ENCODE assay signal across 13 cellular contexts in the genomic region with DNA sequence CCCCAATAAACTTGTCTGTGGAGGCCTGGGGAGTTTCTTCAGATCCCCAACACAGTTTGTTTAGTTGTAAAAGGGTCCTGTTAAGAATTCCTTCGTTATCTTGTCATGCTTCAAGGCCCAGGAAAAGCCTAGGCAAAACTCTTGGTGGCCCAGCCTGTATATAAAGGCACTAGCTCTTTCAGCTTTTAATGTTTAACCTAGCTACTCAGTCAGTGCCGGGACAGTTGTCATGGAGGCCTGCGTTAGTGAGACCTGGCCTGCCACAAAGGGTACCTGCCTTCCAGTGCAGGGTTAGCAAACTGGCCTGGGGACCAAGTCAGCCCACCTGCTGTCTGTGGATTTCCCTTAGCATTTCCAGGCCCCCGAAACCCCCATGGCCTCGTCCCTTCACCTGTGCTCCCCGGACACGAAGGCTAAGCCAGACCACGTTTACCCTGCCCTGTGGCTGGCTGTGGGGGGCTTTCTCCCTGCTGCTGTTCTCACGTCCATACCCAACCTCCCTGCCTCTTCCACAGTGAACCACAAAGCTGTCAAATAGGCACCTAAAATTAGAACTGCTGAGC.
"Had no signal": no experiment of that assay in that cellular context is flagged by ENCODE, and none has a peak within 500 bp of the region (broad histone marks: within the 10 kb centered on the region; RNA-seq: fewer than 3 reads in every experiment).

No MANE protein-coding gene starts in this region.

- ATAC-seq: activated CD8-positive, alpha-beta T cell treated with anti-CD3 and anti-CD28 coated beads for 36 hours; effector memory CD8-positive, alpha-beta T cell; left cardiac atrium; naive thymus-derived CD4-positive, alpha-beta T cell; right cardiac atrium; stimulated activated naive CD8-positive, alpha-beta T cell treated with anti-CD3 and anti-CD28 coated beads, Interleukin-15, Interleukin-2, amounts not matched to agents 100 U/mL and 50 U/mL, for 24 hours had no signal

- H3K4me3 Mint-ChIP-seq: activated CD8-positive, alpha-beta T cell treated with anti-CD3 and anti-CD28 coated beads for 36 hours; dendritic cell treated with granulocyte-macrophage colony-stimulating factor and Interleukin-4, amounts not matched to agents 40 ng/mL and 50 ng/mL, for 4 days; effector memory CD8-positive, alpha-beta T cell; immature natural killer cell; naive thymus-derived CD4-positive, alpha-beta T cell had no signal

- H3K27ac Mint-ChIP-seq: activated CD8-positive, alpha-beta T cell treated with anti-CD3 and anti-CD28 coated beads for 36 hours; dendritic cell treated with granulocyte-macrophage colony-stimulating factor and Interleukin-4, amounts not matched to agents 40 ng/mL and 50 ng/mL, for 4 days; effector memory CD8-positive, alpha-beta T cell; immature natural killer cell; naive thymus-derived CD4-positive, alpha-beta T cell had no signal

- DNase-seq: activated CD8-positive, alpha-beta T cell treated with anti-CD3 and anti-CD28 coated beads for 36 hours; activated naive CD4-positive, alpha-beta T cell treated with Interleukin-2 at 50 U/mL for 16 hours; anterior cingulate cortex; brain microvascular endothelial cell; effector memory CD8-positive, alpha-beta T cell; foreskin melanocyte; immature natural killer cell; left cardiac atrium; naive thymus-derived CD4-positive, alpha-beta T cell; right cardiac atrium; stimulated activated naive CD8-positive, alpha-beta T cell treated with anti-CD3 and anti-CD28 coated beads, Interleukin-15, Interleukin-2, amounts not matched to agents 100 U/mL and 50 U/mL, for 24 hours; trophoblast cell had no signal

- H3K4me1 Mint-ChIP-seq: immature natural killer cell; naive thymus-derived CD4-positive, alpha-beta T cell had no signal

- H3K27me3 Mint-ChIP-seq: activated CD8-positive, alpha-beta T cell treated with anti-CD3 and anti-CD28 coated beads for 36 hours; dendritic cell treated with granulocyte-macrophage colony-stimulating factor and Interleukin-4, amounts not matched to agents 40 ng/mL and 50 ng/mL, for 4 days had no signal
